8 cellular contexts compared by ENCODE assay signal in the genomic region with DNA sequence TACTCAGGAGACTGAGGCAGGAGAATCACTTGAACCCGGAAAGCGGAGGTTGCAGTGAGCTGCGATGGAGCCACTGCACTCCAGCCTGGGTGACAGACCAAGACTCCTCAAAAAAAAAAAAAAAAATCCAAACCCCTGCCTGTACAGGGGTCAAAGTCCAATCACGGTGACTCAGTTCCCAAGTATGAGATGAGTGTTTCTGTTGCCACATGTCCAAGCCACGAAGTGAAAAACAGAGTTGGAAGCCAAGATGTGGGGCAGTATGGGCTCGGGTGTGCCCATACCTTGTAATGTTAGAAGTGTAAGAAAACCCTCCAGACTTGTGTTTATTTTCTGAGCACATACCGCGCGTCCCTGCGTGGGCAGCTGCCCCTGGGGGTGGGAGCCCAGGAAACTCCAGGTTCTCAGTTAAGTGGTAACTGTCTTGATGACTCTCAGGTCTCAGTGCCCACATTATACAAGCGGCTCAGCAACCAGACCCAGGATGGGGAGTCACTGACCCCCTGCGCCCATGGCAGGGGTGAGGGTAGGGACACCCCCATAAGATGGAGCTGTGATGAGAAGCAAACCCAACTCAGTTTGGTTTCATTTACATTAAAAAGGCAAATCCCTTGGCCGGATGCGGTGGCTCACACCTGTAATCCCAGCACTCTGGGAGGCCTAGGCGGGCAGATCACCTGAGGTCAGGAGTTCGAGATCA. TPM values are rescaled to one million over a fixed set of nuclear protein-coding genes. Genes with fewer than 3 reads are reported as not detected.
DNase-seq lines count a peak whose midpoint lies in the region; TF ChIP-seq lines count a peak whose summit lies in the region.

No MANE protein-coding gene starts in this region.

- no peaks in the 10 kb centered on the region for H3K9me3 ChIP-seq in HAP-1

- H3K27me3 ChIP-seq in HAP-1 (ENCODE audit: low read depth) = no peaks in the 10 kb centered on the region

- DNase-seq in CD1c-positive myeloid dendritic cell (ENCODE audit: extremely low spot score) (peak; percentile 89), HT-29 (ENCODE audit: low spot score) (peak; percentile 79), fibroblast of mammary gland (ENCODE audit: low read depth) (peak; percentile 100), pulmonary artery endothelial cell (ENCODE audit: low read depth, low spot score) (peak; percentile 87), NCI-H748 treated with DMSO at 0.1 percent for 48 hours (lab: John Stamatoyannopoulos, UW) (no peak), mesenteric fat pad (ENCODE audit: low spot score) (no peak), HAP-1 (ENCODE audit: low spot score in 2 of 2) (no peak)
- peak; percentile 58 for DNase-seq in activated CD8-positive, alpha-beta memory T cell treated with anti-CD3 and anti-CD28 coated beads, Interleukin-2, amount 50 U/mL, for 4 hours

- H3K4me3 ChIP-seq in fibroblast of mammary gland (ENCODE audit: control insufficient read depth, low read depth, low read length) (no peak overlapping the region), HAP-1 (no peak overlapping the region)

- peaks cover 16% of the 10 kb centered on the region for H3K36me3 ChIP-seq in HAP-1 (replicated peaks)

- peaks cover 11% of the 10 kb centered on the region for H3K4me1 ChIP-seq in HAP-1

- TF ChIP-seq CTCF in fibroblast of mammary gland (conservative IDR thresholded peaks at IDR 0.05; ENCODE audit: control insufficient read depth, insufficient read depth, low read depth, low read length) = no peak

- in situ Hi-C loops in HAP-1 (cut with MboI; ENCODE audit: low sequenced_read_pairs) = no loop called here

RNA-seq across cellular contexts. Expression of gene GPX4, which starts 1.2 kb away (rescaled TPM):
- total RNA-seq in HT-29 (2014; rRNA removed; shearing (Covaris generic)) = 1,102 and 1,117 TPM in 2 replicates
- 380 and 410 TPM in 2 replicates for total RNA-seq in pulmonary artery endothelial cell
- total RNA-seq in mesenteric fat pad = 920 TPM

RNA-seq across cellular contexts. Expression of gene POLR2E, which starts 7.4 kb away (rescaled TPM):
- 394 and 395 TPM in 2 replicates for total RNA-seq in HT-29 (2014; rRNA removed; shearing (Covaris generic))
- total RNA-seq in pulmonary artery endothelial cell (133 and 163 TPM in 2 replicates), mesenteric fat pad (205 TPM)

RNA-seq across cellular contexts. Expression of gene ARHGAP45, which starts 35.6 kb away (rescaled TPM):
- total RNA-seq in HT-29 (2014; rRNA removed; shearing (Covaris generic)) = 93.3 and 102 TPM in 2 replicates
- 10.2 and 20.2 TPM in 2 replicates for total RNA-seq in pulmonary artery endothelial cell
- 25.5 TPM for total RNA-seq in mesenteric fat pad

Comparison
In these comparisons a context has a peak if more than half of its experiments do, and no peak if none do; other contexts are left out.
1. DNase-seq: peak in CD1c-positive myeloid dendritic cell (single experiment), HT-29 (single experiment), activated CD8-positive, alpha-beta memory T cell treated with anti-CD3 and anti-CD28 coated beads, Interleukin-2, amount 50 U/mL, for 4 hours (single experiment), fibroblast of mammary gland (single experiment) and pulmonary artery endothelial cell (single experiment); none in NCI-H748 treated with DMSO at 0.1 percent for 48 hours (single experiment), mesenteric fat pad (single experiment) and HAP-1 (0 of 2).